9 cellular contexts compared by ENCODE assay signal in genomic region chr9:129182625-129183494, GRCh38. TPM values are rescaled to one million over a fixed set of nuclear protein-coding genes. Genes with fewer than 3 reads are reported as not detected.
DNase-seq lines count a peak whose midpoint lies in the region; TF ChIP-seq lines count a peak whose summit lies in the region.
"Had no signal": no experiment of that assay in that cellular context is flagged by ENCODE, and none has a peak within 500 bp of the region (broad histone marks: within the 10 kb centered on the region; RNA-seq: fewer than 3 reads in every experiment).

No MANE protein-coding gene starts in this region.

- TF ChIP-seq CTCF in epithelial cell of proximal tubule (conservative IDR thresholded peaks at IDR 0.05; ENCODE audit: low read depth, low read length) (peak; percentile 45), osteocyte (IDR thresholded peaks at IDR 0.05) (peak; percentile 49)

- no peak overlapping the region for H3K4me3 Mint-ChIP-seq in osteocyte (ENCODE audit: unreplicated experiment)

- H3K4me1 Mint-ChIP-seq in osteocyte (ENCODE audit: unreplicated experiment): peaks cover 2% of the 10 kb centered on the region

- no peaks in the 10 kb centered on the region for H3K36me3 Mint-ChIP-seq in osteocyte (ENCODE audit: unreplicated experiment)

- H3K27ac Mint-ChIP-seq in osteocyte (ENCODE audit: unreplicated experiment): no peak overlapping the region

- peak; percentile 48 for DNase-seq in DMS 273 (lab: John Stamatoyannopoulos, UW; ENCODE audit: unreplicated experiment)
- DNase-seq in DMS 273 treated with DMSO at 0.1 percent for 48 hours (lab: John Stamatoyannopoulos, UW): no peak
- peak; percentile 27 for DNase-seq in OCI-M1 (lab: John Stamatoyannopoulos, UW)
- no peak for DNase-seq in epithelial cell of proximal tubule (ENCODE audit: low read depth)
- no peak for DNase-seq in osteocyte (ENCODE audit: extremely low spot score, unreplicated experiment)
- no peak for DNase-seq in stimulated activated CD4-positive, alpha-beta T cell treated with anti-CD3 and anti-CD28 coated beads, Interleukin-4, amount 100 ng/mL, for 1 hour
- no peak for DNase-seq in activated CD8-positive, alpha-beta memory T cell treated with anti-CD3 and anti-CD28 coated beads, Interleukin-2, amount 50 U/mL, for 4 hours
- DNase-seq in NCI-H524 (lab: John Stamatoyannopoulos, UW): no peak
- DNase-seq: NCI-H1092 had no signal

- H3K9me3 Mint-ChIP-seq in osteocyte (ENCODE audit: unreplicated experiment): no peaks in the 10 kb centered on the region

- no peak overlapping the region for H3K4me3 ChIP-seq in epithelial cell of proximal tubule (ENCODE audit: low read depth, low read length)

- no peaks in the 10 kb centered on the region for H3K27me3 Mint-ChIP-seq in osteocyte (ENCODE audit: unreplicated experiment)

RNA-seq across cellular contexts. Expression of gene IER5L, which starts 4.8 kb away (rescaled TPM):
- total RNA-seq in epithelial cell of proximal tubule (43.2 and 50.8 TPM in 2 replicates), osteocyte (60.8 and 63.0 TPM in 2 replicates)

Comparison
In these comparisons a context has a peak if more than half of its experiments do, and no peak if none do; other contexts are left out.
1. DNase-seq: peak in DMS 273 (single experiment) and OCI-M1 (single experiment); none in DMS 273 treated with DMSO at 0.1 percent for 48 hours (single experiment), epithelial cell of proximal tubule (single experiment), osteocyte (single experiment), stimulated activated CD4-positive, alpha-beta T cell treated with anti-CD3 and anti-CD28 coated beads, Interleukin-4, amount 100 ng/mL, for 1 hour (single experiment), activated CD8-positive, alpha-beta memory T cell treated with anti-CD3 and anti-CD28 coated beads, Interleukin-2, amount 50 U/mL, for 4 hours (single experiment) and NCI-H524 (0 of 2).